Comparison of ENCODE assay signal across 9 cellular contexts in genomic region chr10:114042895-114043531, GRCh38. TPM values are rescaled to one million over a fixed set of nuclear protein-coding genes. Genes with fewer than 3 reads are reported as not detected.
DNase-seq lines count a peak whose midpoint lies in the region; ATAC-seq, FAIRE-seq and TF ChIP-seq lines count a peak whose summit lies in the region.
"Had no signal": no experiment of that assay in that cellular context is flagged by ENCODE, and none has a peak within 500 bp of the region (broad histone marks: within the 10 kb centered on the region; RNA-seq: fewer than 3 reads in every experiment).

No MANE protein-coding gene starts in this region.

- no peaks in the 10 kb centered on the region for H3K79me2 ChIP-seq in OCI-LY3 (ENCODE audit: low read length)

- no peak overlapping the region for H2AFZ ChIP-seq in OCI-LY3 (ENCODE audit: low read depth, low read length)

- peak overlapping the region; percentile 30 for H3K4me2 ChIP-seq in OCI-LY3 (ENCODE audit: low read length)

- no peaks in the 10 kb centered on the region for H4K20me1 ChIP-seq in OCI-LY3 (ENCODE audit: insufficient read depth, low read length)

- H3K27ac ChIP-seq in OCI-LY3 (ENCODE audit: low read length) = no peak overlapping the region

- peak; percentile 70 for ATAC-seq in left lobe of liver
- peak; percentile 42 for ATAC-seq in stimulated activated naive CD8-positive, alpha-beta T cell treated with anti-CD3 and anti-CD28 coated beads, Interleukin-15, Interleukin-2, amounts not matched to agents 100 U/mL and 50 U/mL, for 24 hours

- POLR2A ChIA-PET in HEK293T (lab: Yijun Ruan, JAX) = interaction anchor here (0.7 kb wide), 1 partner anchor 20 kb away, joined by 3 read pairs; no protein-coding TSS in a partner anchor

- H3K36me3 ChIP-seq in OCI-LY3 (replicated peaks; ENCODE audit: low read depth, low read length) (no peaks in the 10 kb centered on the region), bronchial epithelial cell (ENCODE audit: control insufficient read depth, insufficient read depth, low read length) (no peaks in the 10 kb centered on the region)

- DNase-seq in NCI-H82 (lab: John Stamatoyannopoulos, UW) = peak; percentile 56
- DNase-seq in NCI-H82 treated with DMSO at 0.1 percent for 48 hours (lab: John Stamatoyannopoulos, UW; ENCODE audit: unreplicated experiment) = no peak
- peak; percentile 72 for DNase-seq in HEK293T (ENCODE audit: extremely low spot score)
- peak; percentile 25 for DNase-seq in bronchial epithelial cell (ENCODE audit: low read depth)
- DNase-seq in left lobe of liver (ENCODE audit: low spot score) = no peak
- peak; percentile 17 for DNase-seq in stimulated activated naive CD8-positive, alpha-beta T cell treated with anti-CD3 and anti-CD28 coated beads, Interleukin-15, Interleukin-2, amounts not matched to agents 100 U/mL and 50 U/mL, for 24 hours
- DNase-seq in SHP77 (lab: John Stamatoyannopoulos, UW) = no peak

- H3K4me3 ChIP-seq in OCI-LY3 (ENCODE audit: low read length) (no peak overlapping the region), bronchial epithelial cell (ENCODE audit: low read depth, low read length) (peak overlapping the region; percentile 37)

- TF ChIP-seq CTCF in OCI-LY3 (IDR thresholded peaks at IDR 0.05; ENCODE audit: low read depth, low read length) (no peak), bronchial epithelial cell (IDR thresholded peaks at IDR 0.05; ENCODE audit: insufficient read depth, low read length, severe bottlenecking) (no peak)

- peaks cover 9% of the 10 kb centered on the region; the same call in 1 of the 2 replicates for H3K27me3 ChIP-seq in OCI-LY3 (ENCODE audit: low read depth, low read length)
- H3K27me3 ChIP-seq in bronchial epithelial cell (ENCODE audit: control insufficient read depth, insufficient read depth, low read length) = peaks cover 21% of the 10 kb centered on the region

- CTCF ChIA-PET in HEK293T (lab: Yijun Ruan, JAX) = interaction anchor here (0.6 kb wide), 1 partner anchor 92 kb away, joined by 5 read pairs; no protein-coding TSS in a partner anchor

- H3K9ac ChIP-seq in OCI-LY3 (ENCODE audit: low read length) = no peak overlapping the region

- peak; percentile 47 for FAIRE-seq in bronchial epithelial cell (lab: Jason Lieb, UNC)

- H3K9me3 ChIP-seq in OCI-LY3 (ENCODE audit: insufficient read depth, low read length) = no peaks in the 10 kb centered on the region

- no peaks in the 10 kb centered on the region for H3K4me1 ChIP-seq in OCI-LY3 (ENCODE audit: low read length)

TF ChIP-seq in HEK293T, 16 proteins besides CTCF, POLR2A, EP300 and RAD21:
- TF ChIP-seq ZNF384 (IDR thresholded peaks at IDR 0.05) (no peak), BHLHE40 (IDR thresholded peaks at IDR 0.05; ENCODE audit: borderline replicate concordance) (no peak), ARNT (IDR thresholded peaks at IDR 0.05) (no peak), LEF1 (IDR thresholded peaks at IDR 0.05; ENCODE audit: borderline replicate concordance) (no peak), NFRKB (IDR thresholded peaks at IDR 0.05) (no peak), L3MBTL2 (conservative IDR thresholded peaks at IDR 0.05) (peak; percentile 43; the same call in 1 of the 2 replicates)

RNA-seq across cellular contexts. Expression of gene ADRB1, which starts 0.7 kb away (rescaled TPM):
- total RNA-seq in bronchial epithelial cell (1.8 and 2.2 TPM in 2 replicates), left lobe of liver (0.10 TPM)
- total RNA-seq: activated naive CD4-positive, alpha-beta T cell treated with anti-CD3 and anti-CD28 coated beads, Interleukin-2, amount 50 U/mL, for 72 hours had no signal

Comparison
In these comparisons a context has a peak if more than half of its experiments do, and no peak if none do; other contexts are left out.
1. DNase-seq: peak in NCI-H82 (single experiment), HEK293T (single experiment), bronchial epithelial cell (single experiment) and stimulated activated naive CD8-positive, alpha-beta T cell treated with anti-CD3 and anti-CD28 coated beads, Interleukin-15, Interleukin-2, amounts not matched to agents 100 U/mL and 50 U/mL, for 24 hours (single experiment); none in NCI-H82 treated with DMSO at 0.1 percent for 48 hours (single experiment), left lobe of liver (single experiment) and SHP77 (0 of 2).